8 cellular contexts compared by ENCODE assay signal in the genomic region with DNA sequence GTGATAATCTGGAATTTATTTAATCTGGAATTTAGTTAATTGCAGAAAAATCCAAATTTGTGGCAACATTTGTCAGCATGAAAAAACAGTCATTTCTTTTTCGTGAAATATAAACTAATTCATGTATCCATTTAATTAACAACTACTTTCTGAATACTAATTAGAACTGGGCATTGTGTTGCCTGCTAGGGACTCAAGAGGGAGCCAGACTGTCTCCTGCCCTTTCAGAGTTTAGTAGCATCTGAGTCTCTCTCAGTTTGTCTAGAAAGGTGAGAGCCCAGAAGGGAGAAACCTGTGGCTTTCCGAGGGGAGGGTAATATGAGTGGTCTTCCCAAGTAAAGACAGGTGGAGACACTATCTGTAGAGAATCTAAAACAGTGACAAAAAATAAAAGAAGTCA.
DNase-seq lines count a peak whose midpoint lies in the region; ATAC-seq, FAIRE-seq and TF ChIP-seq lines count a peak whose summit lies in the region.

No MANE protein-coding gene starts in this region.

- no peak overlapping the region for H2BK120ac ChIP-seq in IMR-90 (ENCODE audit: low read depth, low read length)

- no peak overlapping the region for H3K56ac ChIP-seq in IMR-90 (ENCODE audit: extremely low read depth, insufficient read depth, low read length)

- no peak overlapping the region for H2BK20ac ChIP-seq in IMR-90 (ENCODE audit: low read depth, low read length)

- H3K36me3 Mint-ChIP-seq in T-helper 2 cell treated with Interferon-gamma antibody and Interleukin-4, amounts not matched to agents 5 μg/mL and 100 μg/mL, for 36 hours (ENCODE audit: low read depth) = no peaks in the 10 kb centered on the region

- dilution Hi-C loops in IMR-90 (cut with HindIII; ENCODE audit: low sequenced_read_pairs, unreplicated experiment) = no loop called here

- no peaks in the 10 kb centered on the region for H3K9me1 ChIP-seq in IMR-90 (ENCODE audit: insufficient read depth, low read length)

- no peak overlapping the region for H4K5ac ChIP-seq in IMR-90 (ENCODE audit: low read depth, low read length)

- H4K91ac ChIP-seq in IMR-90 (ENCODE audit: insufficient read depth, low read depth, low read length) = no peak overlapping the region

- no peaks in the 10 kb centered on the region for H4K20me1 ChIP-seq in IMR-90 (ENCODE audit: insufficient read depth, low read length)

- in situ Hi-C loops in IMR-90 (cut with MboI; ENCODE audit: low sequenced_read_pairs) = no loop called here

- H3K4me3 ChIP-seq in IMR-90 (ENCODE audit: insufficient read depth, low read depth, low read length) (no peak overlapping the region), fibroblast of pulmonary artery (replicated peaks; ENCODE audit: low read depth, low read length) (no peak overlapping the region)

- CTCF ChIA-PET in IMR-90 (lab: Yijun Ruan, JAX) = interaction anchor here (0.5 kb wide), 1 partner anchor 1063 kb away, joined by 3 read pairs; no protein-coding TSS in a partner anchor

- no peak overlapping the region for H3K23ac ChIP-seq in IMR-90 (ENCODE audit: low read depth, low read length)

- H3K27ac ChIP-seq in IMR-90 (ENCODE audit: insufficient read depth, low read length) = no peak overlapping the region

- no peak overlapping the region for H3K4ac ChIP-seq in IMR-90 (ENCODE audit: low read depth, low read length)

- no peak overlapping the region for H2AK9ac ChIP-seq in IMR-90 (replicated peaks; ENCODE audit: low read depth, low read length, poor library complexity)

- H3K4me1 Mint-ChIP-seq in T-helper 2 cell treated with Interferon-gamma antibody and Interleukin-4, amounts not matched to agents 5 μg/mL and 100 μg/mL, for 36 hours (ENCODE audit: low read depth) = no peaks in the 10 kb centered on the region

- H3K27ac Mint-ChIP-seq in T-helper 2 cell treated with Interferon-gamma antibody and Interleukin-4, amounts not matched to agents 5 μg/mL and 100 μg/mL, for 36 hours = no peak overlapping the region

- no peak overlapping the region for H4K8ac ChIP-seq in IMR-90 (ENCODE audit: low read depth in 2 of 2, low read length in 2 of 2)

- H3K9ac ChIP-seq in IMR-90 (ENCODE audit: low read depth, low read length) = no peak overlapping the region

- H3K9me3 Mint-ChIP-seq in T-helper 2 cell treated with Interferon-gamma antibody and Interleukin-4, amounts not matched to agents 5 μg/mL and 100 μg/mL, for 36 hours = no peaks in the 10 kb centered on the region

- no peaks in the 10 kb centered on the region for H3K27me3 ChIP-seq in IMR-90 (ENCODE audit: control insufficient read depth, insufficient read depth, low read length)

- no peak overlapping the region for H2AK5ac ChIP-seq in IMR-90 (ENCODE audit: low read depth, low read length)

- no peak overlapping the region for H2AFZ ChIP-seq in IMR-90 (replicated peaks; ENCODE audit: low read length, poor library complexity)

- DNase-seq in IMR-90 (no peak), fibroblast of pulmonary artery (ENCODE audit: low read depth) (peak; percentile 6), urothelium cell line (ENCODE audit: low spot score) (no peak), GM19238 (ENCODE audit: insufficient read length, low spot score) (no peak), NCI-H187 (lab: John Stamatoyannopoulos, UW) (no peak)
- no peak for DNase-seq in T-helper 2 cell treated with Interferon-gamma antibody and Interleukin-4, amounts not matched to agents 5 μg/mL and 100 μg/mL, for 36 hours (ENCODE audit: low spot score)

- no peaks in the 10 kb centered on the region for H3K4me1 ChIP-seq in IMR-90 (ENCODE audit: control insufficient read depth, insufficient read depth, low read length)

- no peak overlapping the region for H3K4me2 ChIP-seq in IMR-90 (ENCODE audit: low read depth, low read length)

- H3K18ac ChIP-seq in IMR-90 (ENCODE audit: low read depth, low read length) = no peak overlapping the region

- no peak overlapping the region for H2BK5ac ChIP-seq in IMR-90 (ENCODE audit: low read depth, low read length, poor library complexity, severe bottlenecking)

- TF ChIP-seq RAD21 in IMR-90 (IDR thresholded peaks at IDR 0.05; ENCODE audit: low read length) = no peak

- H3K36me3 ChIP-seq in IMR-90 (ENCODE audit: control insufficient read depth, insufficient read depth, low read length) = no peaks in the 10 kb centered on the region

- FAIRE-seq in urothelium cell line (lab: Jason Lieb, UNC) = no peak

- intact Hi-C loops in IMR-90 (cut with micrococcal nuclease) = no loop called here

- no peak overlapping the region for H2BK15ac ChIP-seq in IMR-90 (ENCODE audit: low read depth, low read length)

- ATAC-seq in GM21390 (IDR thresholded peaks at IDR 0.05; ENCODE audit: unreplicated experiment) (peak; percentile 77), IMR-90 (ENCODE audit: low read depth) (no peak)

- H3K79me1 ChIP-seq in IMR-90 (ENCODE audit: low read depth in 1 of 2, low read length in 2 of 2) = no peaks in the 10 kb centered on the region

- no peak overlapping the region for H3K4me3 Mint-ChIP-seq in T-helper 2 cell treated with Interferon-gamma antibody and Interleukin-4, amounts not matched to agents 5 μg/mL and 100 μg/mL, for 36 hours

- no peaks in the 10 kb centered on the region for H3K9me3 ChIP-seq in IMR-90 (ENCODE audit: control insufficient read depth, insufficient read depth, low read length)

- TF ChIP-seq POLR2A in IMR-90 (IDR thresholded peaks at IDR 0.05; ENCODE audit: low read depth, low read length) = no peak

- H3K27me3 Mint-ChIP-seq in T-helper 2 cell treated with Interferon-gamma antibody and Interleukin-4, amounts not matched to agents 5 μg/mL and 100 μg/mL, for 36 hours (ENCODE audit: low read depth) = peaks cover 3% of the 10 kb centered on the region

- H3K14ac ChIP-seq in IMR-90 (replicated peaks; ENCODE audit: low read depth, low read length) = no peak overlapping the region

- BruUV-seq in IMR-90 (replicated peaks; lab: Mats Ljungman, UMichigan) = no TSS peak

- no CpG with 5 or more reads among the region's 2 CpGs for WGBS in IMR-90 (ENCODE audit: extremely low coverage in 2 of 2, insufficient read length in 1 of 2), 2 experiments

- TF ChIP-seq CTCF in GM12873 (IDR thresholded peaks at IDR 0.05; ENCODE audit: insufficient read depth, low read depth, low read length, missing control alignments) (peak; percentile 53), IMR-90 (conservative IDR thresholded peaks at IDR 0.05; ENCODE audit: low read depth, low read length) (0 out of 2 replicates have a peak, but pooled peaks have one; percentile 14), fibroblast of pulmonary artery (IDR thresholded peaks at IDR 0.05; ENCODE audit: low read length, missing control alignments) (peak; percentile 44)

- POLR2A ChIA-PET in IMR-90 (lab: Charles Lee; ENCODE audit: unreplicated experiment) = no interaction called here

TF ChIP-seq in IMR-90, 13 proteins besides CTCF, POLR2A, EP300 and RAD21:
- TF ChIP-seq SMC3 (IDR thresholded peaks at IDR 0.05; ENCODE audit: low read depth, low read length) (no peak), RFX5 (IDR thresholded peaks at IDR 0.05; ENCODE audit: low read depth, low read length) (no peak), MAFK (IDR thresholded peaks at IDR 0.05; ENCODE audit: low read depth, low read length) (no peak), MXI1 (IDR thresholded peaks at IDR 0.05; ENCODE audit: borderline replicate concordance, low read depth, low read length) (no peak), NFE2L2 (IDR thresholded peaks at IDR 0.05; ENCODE audit: low read depth, low read length) (no peak), BHLHE40 (IDR thresholded peaks at IDR 0.05; ENCODE audit: low read depth, low read length) (no peak), CEBPB (IDR thresholded peaks at IDR 0.05; ENCODE audit: low read depth, low read length) (no peak), FOS (IDR thresholded peaks at IDR 0.05; ENCODE audit: low read depth, low read length) (no peak), RCOR1 (IDR thresholded peaks at IDR 0.05; ENCODE audit: insufficient replicate concordance, low read length) (no peak), MAZ (IDR thresholded peaks at IDR 0.05; ENCODE audit: borderline replicate concordance, low read depth, low read length) (no peak), CHD1 (IDR thresholded peaks at IDR 0.05; ENCODE audit: low read depth, low read length) (no peak)
- TF ChIP-seq, protein P1, sequence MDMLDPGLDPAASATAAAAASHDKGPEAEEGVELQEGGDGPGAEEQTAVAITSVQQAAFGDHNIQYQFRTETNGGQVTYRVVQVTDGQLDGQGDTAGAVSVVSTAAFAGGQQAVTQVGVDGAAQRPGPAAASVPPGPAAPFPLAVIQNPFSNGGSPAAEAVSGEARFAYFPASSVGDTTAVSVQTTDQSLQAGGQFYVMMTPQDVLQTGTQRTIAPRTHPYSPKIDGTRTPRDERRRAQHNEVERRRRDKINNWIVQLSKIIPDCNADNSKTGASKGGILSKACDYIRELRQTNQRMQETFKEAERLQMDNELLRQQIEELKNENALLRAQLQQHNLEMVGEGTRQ (IDR thresholded peaks at IDR 0.05; ENCODE audit: low read depth, low read length) = no peak
- TF ChIP-seq, protein P2, sequence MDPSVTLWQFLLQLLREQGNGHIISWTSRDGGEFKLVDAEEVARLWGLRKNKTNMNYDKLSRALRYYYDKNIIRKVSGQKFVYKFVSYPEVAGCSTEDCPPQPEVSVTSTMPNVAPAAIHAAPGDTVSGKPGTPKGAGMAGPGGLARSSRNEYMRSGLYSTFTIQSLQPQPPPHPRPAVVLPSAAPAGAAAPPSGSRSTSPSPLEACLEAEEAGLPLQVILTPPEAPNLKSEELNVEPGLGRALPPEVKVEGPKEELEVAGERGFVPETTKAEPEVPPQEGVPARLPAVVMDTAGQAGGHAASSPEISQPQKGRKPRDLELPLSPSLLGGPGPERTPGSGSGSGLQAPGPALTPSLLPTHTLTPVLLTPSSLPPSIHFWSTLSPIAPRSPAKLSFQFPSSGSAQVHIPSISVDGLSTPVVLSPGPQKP (IDR thresholded peaks at IDR 0.05; ENCODE audit: borderline replicate concordance, low read depth, low read length) = no peak
TF ChIP-seq in IMR-90: peak in this region for 0.
